Comparison of ENCODE assay signal across 18 cellular contexts in genomic region chr17:29643817-29644160, GRCh38. TPM values are rescaled to one million over a fixed set of nuclear protein-coding genes. Genes with fewer than 3 reads are reported as not detected.
DNase-seq lines count a peak whose midpoint lies in the region; ATAC-seq lines count a peak whose summit lies in the region.
"Had no signal": no experiment of that assay in that cellular context is flagged by ENCODE, and none has a peak within 500 bp of the region (broad histone marks: within the 10 kb centered on the region; RNA-seq: fewer than 3 reads in every experiment).

No MANE protein-coding gene starts in this region.

- ATAC-seq in stimulated activated naive CD8-positive, alpha-beta T cell treated with anti-CD3 and anti-CD28 coated beads, Interleukin-15, amount 100 ng/mL, for 72 hours: no peak
- ATAC-seq: stimulated activated naive B cell treated with anti-CD40 and anti-IgM and Interleukin-4, amounts not matched to agents 10 μg/mL and 1 μg/mL and 100 μg/mL, for 72 hours had no signal

- no peak for DNase-seq in stimulated activated naive CD8-positive, alpha-beta T cell treated with anti-CD3 and anti-CD28 coated beads, Interleukin-15, amount 100 ng/mL, for 72 hours
- DNase-seq in caudate nucleus (lab: John Stamatoyannopoulos, UW): no peak
- no peak for DNase-seq in trophoblast cell
- DNase-seq in GM19238 (ENCODE audit: insufficient read length, low spot score): no peak
- DNase-seq in iPS-NIHi11 (ENCODE audit: low spot score): no peak
- DNase-seq in NCI-H345 (lab: John Stamatoyannopoulos, UW): no peak
- DNase-seq in activated gamma-delta T cell (lab: John Stamatoyannopoulos, UW): no peak
- DNase-seq: activated CD4-positive, CD25-positive, alpha-beta regulatory T cell; activated CD8-positive, alpha-beta memory T cell treated with anti-CD3 and anti-CD28 coated beads, Interleukin-2, amount 50 U/mL, for 4 hours; KBM-7; kidney glomerular epithelial cell; NCI-H1417 treated with DMSO at 0.1 percent for 48 hours; nephron progenitor cell; OCI-M1; stimulated activated naive B cell treated with anti-CD40 and anti-IgM and Interleukin-4, amounts not matched to agents 10 μg/mL and 1 μg/mL and 100 μg/mL, for 72 hours had no signal

- H3K36me3 ChIP-seq in trophoblast cell (ENCODE audit: control insufficient read depth in 1 of 2, insufficient read depth in 2 of 2, low read length in 2 of 2): peaks cover 4 to 10% of the 10 kb centered on the region in 2 experiments
- H3K36me3 ChIP-seq: HAP-1 had no signal

- no peak overlapping the region for H2BK5ac ChIP-seq in trophoblast cell (ENCODE audit: low read depth, low read length, poor library complexity)

- H3K27me3 ChIP-seq in trophoblast cell (ENCODE audit: insufficient read depth, low read length): no peaks in the 10 kb centered on the region

- peak overlapping the region; percentile 52 for H3K27ac Mint-ChIP-seq in stimulated activated naive CD8-positive, alpha-beta T cell treated with anti-CD3 and anti-CD28 coated beads, Interleukin-15, Interleukin-2, amounts not matched to agents 100 ng/mL and 50 ng/mL, for 24 hours
- peak overlapping the region in 1 of 2 donors; percentile 42 for H3K27ac Mint-ChIP-seq in stimulated activated naive CD8-positive, alpha-beta T cell treated with anti-CD3 and anti-CD28 coated beads, Interleukin-15, amount 100 ng/mL, for 72 hours
- H3K27ac Mint-ChIP-seq: nephron progenitor cell had no signal

- H3K4me1 Mint-ChIP-seq in stimulated activated naive CD8-positive, alpha-beta T cell treated with anti-CD3 and anti-CD28 coated beads, Interleukin-15, Interleukin-2, amounts not matched to agents 100 ng/mL and 50 ng/mL, for 24 hours (ENCODE audit: low read depth): peaks cover 51% of the 10 kb centered on the region
- H3K4me1 Mint-ChIP-seq in stimulated activated naive CD8-positive, alpha-beta T cell treated with anti-CD3 and anti-CD28 coated beads, Interleukin-15, amount 100 ng/mL, for 72 hours: peaks cover 50% of the 10 kb centered on the region

- no CpG with 5 or more reads among the region's 1 CpG for WGBS in trophoblast cell (ENCODE audit: extremely low coverage, insufficient coverage, insufficient read length)

- peaks cover 2% of the 10 kb centered on the region for H3K79me1 ChIP-seq in trophoblast cell (ENCODE audit: low read length)

- H3K4me2 ChIP-seq in trophoblast cell (ENCODE audit: low read length): no peak overlapping the region

- no peak overlapping the region for H4K91ac ChIP-seq in trophoblast cell (ENCODE audit: low read depth, low read length)

- no peak overlapping the region for H2BK12ac ChIP-seq in trophoblast cell (ENCODE audit: low read length)

- no peak overlapping the region for H3K9ac ChIP-seq in trophoblast cell (ENCODE audit: low read length)

- no peaks in the 10 kb centered on the region for H3K27me3 Mint-ChIP-seq in stimulated activated naive CD8-positive, alpha-beta T cell treated with anti-CD3 and anti-CD28 coated beads, Interleukin-15, Interleukin-2, amounts not matched to agents 100 ng/mL and 50 ng/mL, for 24 hours
- H3K27me3 Mint-ChIP-seq in stimulated activated naive CD8-positive, alpha-beta T cell treated with anti-CD3 and anti-CD28 coated beads, Interleukin-15, amount 100 ng/mL, for 72 hours: no peaks in the 10 kb centered on the region
- H3K27me3 Mint-ChIP-seq: stimulated activated naive B cell treated with anti-CD40 and anti-IgM and Interleukin-4, amounts not matched to agents 10 μg/mL and 1 μg/mL and 100 μg/mL, for 72 hours had no signal

- H3K36me3 Mint-ChIP-seq in stimulated activated naive CD8-positive, alpha-beta T cell treated with anti-CD3 and anti-CD28 coated beads, Interleukin-15, Interleukin-2, amounts not matched to agents 100 ng/mL and 50 ng/mL, for 24 hours (ENCODE audit: low read depth): peaks cover 33% of the 10 kb centered on the region

- no peak overlapping the region for H3K23ac ChIP-seq in trophoblast cell (ENCODE audit: low read length)

- no peak overlapping the region for H2AFZ ChIP-seq in trophoblast cell (ENCODE audit: insufficient read depth, low read length, poor library complexity)

- H3K79me2 ChIP-seq in trophoblast cell (ENCODE audit: control insufficient read depth, insufficient read depth, low read length, poor library complexity): no peaks in the 10 kb centered on the region

- no peaks in the 10 kb centered on the region for H3K9me3 Mint-ChIP-seq in stimulated activated naive CD8-positive, alpha-beta T cell treated with anti-CD3 and anti-CD28 coated beads, Interleukin-15, Interleukin-2, amounts not matched to agents 100 ng/mL and 50 ng/mL, for 24 hours
- H3K9me3 Mint-ChIP-seq in stimulated activated naive CD8-positive, alpha-beta T cell treated with anti-CD3 and anti-CD28 coated beads, Interleukin-15, amount 100 ng/mL, for 72 hours: no peaks in the 10 kb centered on the region
- H3K9me3 Mint-ChIP-seq: nephron progenitor cell; stimulated activated naive B cell treated with anti-CD40 and anti-IgM and Interleukin-4, amounts not matched to agents 10 μg/mL and 1 μg/mL and 100 μg/mL, for 72 hours had no signal

- no peaks in the 10 kb centered on the region for H3K9me3 ChIP-seq in trophoblast cell (ENCODE audit: insufficient read depth, low read depth, low read length)
- H3K9me3 ChIP-seq: HAP-1 had no signal

- no peak overlapping the region for H4K8ac ChIP-seq in trophoblast cell (ENCODE audit: low read depth, low read length)

- peaks cover 5 to 8% of the 10 kb centered on the region in 2 experiments for H3K4me1 ChIP-seq in trophoblast cell (ENCODE audit: control insufficient read depth in 1 of 2, insufficient read depth in 2 of 2, low read length in 2 of 2)
- H3K4me1 ChIP-seq: HAP-1 had no signal

- H3K4me3 ChIP-seq in trophoblast cell (ENCODE audit: low read depth, low read length): no peak overlapping the region
- H3K4me3 ChIP-seq: HAP-1 had no signal

- peak overlapping the region; percentile 63 for H2BK120ac ChIP-seq in trophoblast cell (ENCODE audit: insufficient read depth, low read length, poor library complexity)

- no peak overlapping the region for H2AK5ac ChIP-seq in trophoblast cell (ENCODE audit: low read length)

- no peak overlapping the region for H3K4me3 Mint-ChIP-seq in stimulated activated naive CD8-positive, alpha-beta T cell treated with anti-CD3 and anti-CD28 coated beads, Interleukin-15, Interleukin-2, amounts not matched to agents 100 ng/mL and 50 ng/mL, for 24 hours
- H3K4me3 Mint-ChIP-seq in stimulated activated naive CD8-positive, alpha-beta T cell treated with anti-CD3 and anti-CD28 coated beads, Interleukin-15, amount 100 ng/mL, for 72 hours: no peak overlapping the region
- H3K4me3 Mint-ChIP-seq: stimulated activated naive B cell treated with anti-CD40 and anti-IgM and Interleukin-4, amounts not matched to agents 10 μg/mL and 1 μg/mL and 100 μg/mL, for 72 hours had no signal

- H3K27ac ChIP-seq in caudate nucleus (ENCODE audit: low read depth, low read length): peak overlapping the region; percentile 4
- H3K27ac ChIP-seq in trophoblast cell (ENCODE audit: low read depth, low read length): peak overlapping the region; percentile 27
- H3K27ac ChIP-seq: epithelial cell of prostate had no signal

- no peak overlapping the region for H3K18ac ChIP-seq in trophoblast cell (ENCODE audit: low read length)

- H4K12ac ChIP-seq in trophoblast cell (ENCODE audit: low read depth, low read length): no peak overlapping the region

- H3K14ac ChIP-seq in trophoblast cell (ENCODE audit: low read length): no peak overlapping the region

- no peak overlapping the region for H3K4ac ChIP-seq in trophoblast cell (ENCODE audit: low read depth, low read length)

RNA-seq across cellular contexts. Expression of gene CORO6, which starts 21.1 kb away (rescaled TPM):
- 10.5 and 11.5 TPM in 2 replicates for polyA plus RNA-seq in trophoblast cell (2013)

RNA-seq across cellular contexts. Expression of gene ANKRD13B, which starts 50.9 kb away (rescaled TPM):
- 1.6 and 1.9 TPM in 2 replicates for polyA plus RNA-seq in trophoblast cell (2013)

RNA-seq across cellular contexts. Expression of gene GIT1, which starts 54.3 kb away (rescaled TPM):
- 33.6 and 35.0 TPM in 2 replicates for polyA plus RNA-seq in trophoblast cell (2013)
